Comparison of ENCODE assay signal across 8 cellular contexts in the genomic region with DNA sequence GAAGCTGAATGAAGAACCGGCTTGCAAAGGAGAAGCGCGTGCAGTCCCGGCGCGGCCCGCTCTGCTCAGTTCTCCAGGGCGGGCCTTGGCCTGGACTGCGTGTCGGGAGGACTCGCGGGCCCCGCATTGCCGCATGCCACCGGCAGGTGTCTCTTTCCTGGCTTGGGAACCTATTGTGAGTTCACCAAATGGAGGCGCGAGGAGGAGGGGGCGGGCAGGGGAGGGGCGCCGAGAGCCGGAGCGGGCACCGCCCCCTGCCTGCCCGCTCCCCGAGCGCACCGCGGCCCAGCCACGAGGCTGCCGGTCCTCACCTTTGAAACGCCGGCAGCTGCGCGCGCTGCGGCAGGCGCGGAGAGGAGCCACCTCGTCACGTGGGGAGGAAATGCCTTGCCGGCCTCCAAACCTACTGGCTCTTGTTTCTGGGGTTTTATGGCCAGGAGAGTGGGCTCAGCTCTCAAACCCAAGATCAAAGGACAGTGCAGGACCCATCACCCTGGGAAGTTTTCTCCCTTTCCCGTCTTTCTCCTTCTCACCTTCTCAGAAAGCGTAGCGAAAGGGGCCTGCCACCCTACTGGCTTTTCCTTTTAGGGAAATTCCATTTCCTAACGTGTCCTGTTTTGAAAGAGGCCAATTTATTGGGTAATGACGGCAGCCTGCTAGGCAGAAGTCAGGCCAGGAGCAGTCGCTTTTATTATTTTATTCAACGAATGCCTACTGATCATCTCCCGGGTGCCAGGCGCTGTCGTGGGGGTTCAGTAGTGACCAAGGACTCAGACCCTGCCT. TPM values are rescaled to one million over a fixed set of nuclear protein-coding genes. Genes with fewer than 3 reads are reported as not detected.
DNase-seq lines count a peak whose midpoint lies in the region; ATAC-seq and TF ChIP-seq lines count a peak whose summit lies in the region.

No MANE protein-coding gene starts in this region.

- no peaks in the 10 kb centered on the region for H3K27me3 ChIP-seq in upper lobe of left lung

- TF ChIP-seq CTCF in C4-2B (conservative IDR thresholded peaks at IDR 0.05) (peak; percentile 83), upper lobe of left lung (IDR thresholded peaks at IDR 0.05) (peak; percentile 87 to 99 (median 90))

- WGBS in upper lobe of left lung, 2 donors: 15 to 56% methylated on average over 11 to 33 of the region's 51 CpGs

- peak in 1 of 4 donors; percentile 31 for TF ChIP-seq POLR2A in upper lobe of left lung (IDR thresholded peaks at IDR 0.05)

- H3K36me3 ChIP-seq in upper lobe of left lung: no peaks in the 10 kb centered on the region

- peak in 1 of 4 donors; percentile 23 for TF ChIP-seq EP300 in upper lobe of left lung (IDR thresholded peaks at IDR 0.05)

- ATAC-seq in GM19397 (IDR thresholded peaks at IDR 0.05; ENCODE audit: unreplicated experiment): peak; percentile 92
- ATAC-seq in HG03565 (IDR thresholded peaks at IDR 0.05; ENCODE audit: unreplicated experiment): peak; percentile 78
- peak; percentile 93 to 96 for ATAC-seq in left cardiac atrium
- ATAC-seq in upper lobe of left lung (ENCODE audit: low FRiP score in 2 of 2): peak; percentile 96

- H3K27ac ChIP-seq in C4-2B (peak overlapping the region; percentile 18), upper lobe of left lung (peak overlapping the region; percentile 74 to 87 (median 80))

- H3K4me1 ChIP-seq in upper lobe of left lung: peaks cover 3 to 15% (median 11%) of the 10 kb centered on the region in 4 donors

- H3K9me3 ChIP-seq in upper lobe of left lung: no peaks in the 10 kb centered on the region

- intact Hi-C loops in left cardiac atrium (cut with DNase I) (loop anchor here in 1 of 2 donors (5.0 kb wide), 1 partner anchor 54 kb away; no protein-coding TSS in a partner anchor), posterior vena cava (cut with DNase I) (no loop called here)

- DNase-seq in SW480 (ENCODE audit: low spot score) (peak; percentile 90), amniotic epithelial cell (ENCODE audit: low read depth) (peak; percentile 89), left cardiac atrium (peak; percentile 95), posterior vena cava (ENCODE audit: low spot score) (peak; percentile 98), upper lobe of left lung (peak; percentile 97)

- peak overlapping the region in 3 of 4 donors; percentile 31 to 48 (median 47) for H3K4me3 ChIP-seq in upper lobe of left lung

RNA-seq across cellular contexts. Expression of a gene that starts 13.8 kb away (rescaled TPM):
- total RNA-seq in left cardiac atrium: not detected
- 1 to 10 TPM in 1 of 2 donors, under 1 TPM in 1; 0.14 to 1.2 TPM for total RNA-seq in posterior vena cava
- total RNA-seq in upper lobe of left lung: not detected

RNA-seq across cellular contexts. Expression of a gene that starts 57.2 kb away (rescaled TPM):
- total RNA-seq in left cardiac atrium (100 to 1,000 TPM; 168 to 184 TPM), posterior vena cava (100 to 1,000 TPM; 241 to 254 TPM), upper lobe of left lung (100 to 1,000 TPM; 124 to 300 (median 195) TPM)

Comparison
In these comparisons a context has a peak if more than half of its experiments do, and no peak if none do; other contexts are left out.
1. Peak in every context shown above with its lines: DNase-seq, ATAC-seq, H3K4me3 ChIP-seq and H3K27ac ChIP-seq.